Comparison of ENCODE assay signal across 12 cellular contexts in the genomic region with DNA sequence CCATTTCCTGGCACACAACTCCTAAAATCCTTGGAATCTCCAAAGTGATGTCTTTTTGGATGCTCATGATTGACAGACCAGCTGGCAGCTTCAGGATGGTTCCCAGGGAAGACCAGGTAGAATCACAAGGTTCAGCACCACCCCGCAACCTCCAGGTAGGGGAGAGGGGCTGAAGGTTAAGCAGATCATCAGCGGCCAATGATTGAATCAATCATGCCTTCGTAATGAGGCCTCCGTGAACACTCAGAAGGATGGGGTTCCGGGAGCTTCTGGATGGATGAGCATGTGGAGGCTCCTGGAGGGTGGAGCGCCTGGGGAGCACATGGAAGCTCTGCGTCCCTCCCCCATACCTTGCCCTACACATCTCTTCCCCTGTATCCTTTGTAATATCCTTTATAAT.
DNase-seq lines count a peak whose midpoint lies in the region; ATAC-seq and TF ChIP-seq lines count a peak whose summit lies in the region.
"Had no signal": no experiment of that assay in that cellular context is flagged by ENCODE, and none has a peak within 500 bp of the region (broad histone marks: within the 10 kb centered on the region; RNA-seq: fewer than 3 reads in every experiment).

No MANE protein-coding gene starts in this region.

- 96 to 97% (median 96%) methylated on average over 6 to 7 of the region's 7 CpGs for WGBS in stomach, 5 donors

- no peaks in the 10 kb centered on the region for H3K36me3 Mint-ChIP-seq in activated CD4-positive, alpha-beta memory T cell treated with anti-CD3 and anti-CD28 coated beads for 36 hours
- H3K36me3 Mint-ChIP-seq in activated CD4-positive, alpha-beta memory T cell treated with anti-CD3 and anti-CD28 coated beads, Interleukin-2, amount 10 ng/mL, durations not matched to agents 7 days and 5 days (ENCODE audit: low read depth) = no peaks in the 10 kb centered on the region
- no peaks in the 10 kb centered on the region for H3K36me3 Mint-ChIP-seq in nephron progenitor cell (ENCODE audit: low read depth)

- H3K9me3 ChIP-seq in Peyer's patch (no peaks in the 10 kb centered on the region), stomach (no peaks in the 10 kb centered on the region)
- H3K9me3 ChIP-seq: body of pancreas had no signal

- H3K36me3 ChIP-seq in Peyer's patch = no peaks in the 10 kb centered on the region
- peaks cover 0 to 10% (median 0%) of the 10 kb centered on the region in 4 donors for H3K36me3 ChIP-seq in stomach

- peak; percentile 6 for DNase-seq in activated CD4-positive, alpha-beta memory T cell treated with anti-CD3 and anti-CD28 coated beads for 36 hours
- no peak for DNase-seq in activated CD4-positive, alpha-beta memory T cell treated with anti-CD3 and anti-CD28 coated beads, Interleukin-2, amount 10 ng/mL, durations not matched to agents 7 days and 5 days
- DNase-seq in Peyer's patch = peak in 2 of 3 donors; percentile 15 to 29
- peak; percentile 44 for DNase-seq in islet precursor cell
- DNase-seq in stomach = peak; percentile 10
- DNase-seq in nephron progenitor cell = no peak
- DNase-seq in middle frontal gyrus (ENCODE audit: extremely low spot score, low spot score) = no peak
- DNase-seq: NCI-H1417, NCI-H510A treated with DMSO at 0.1 percent for 48 hours had no signal

- CTCF ChIA-PET in activated CD4-positive, alpha-beta memory T cell treated with anti-CD3 and anti-CD28 coated beads for 36 hours (lab: Charles Lee) = interaction anchor here (0.8 to 2.3 kb wide), 3 partner anchors 73 to 168 kb away, joined by 3 to 13 read pairs (median 4); no protein-coding TSS in a partner anchor
- CTCF ChIA-PET in activated CD4-positive, alpha-beta memory T cell treated with anti-CD3 and anti-CD28 coated beads, Interleukin-2, amount 10 ng/mL, durations not matched to agents 7 days and 5 days (lab: Charles Lee) = no interaction called here

- H3K4me1 ChIP-seq in Peyer's patch (peaks cover 13 to 87% (median 47%) of the 10 kb centered on the region in 4 donors), stomach (peaks cover 45 to 99% (median 66%) of the 10 kb centered on the region in 4 donors)

- no peak overlapping the region for H3K4me3 Mint-ChIP-seq in activated CD4-positive, alpha-beta memory T cell treated with anti-CD3 and anti-CD28 coated beads for 36 hours
- H3K4me3 Mint-ChIP-seq in activated CD4-positive, alpha-beta memory T cell treated with anti-CD3 and anti-CD28 coated beads, Interleukin-2, amount 10 ng/mL, durations not matched to agents 7 days and 5 days = no peak overlapping the region
- no peak overlapping the region for H3K4me3 Mint-ChIP-seq in nephron progenitor cell

- H3K9me3 Mint-ChIP-seq in activated CD4-positive, alpha-beta memory T cell treated with anti-CD3 and anti-CD28 coated beads for 36 hours = no peaks in the 10 kb centered on the region
- H3K9me3 Mint-ChIP-seq in activated CD4-positive, alpha-beta memory T cell treated with anti-CD3 and anti-CD28 coated beads, Interleukin-2, amount 10 ng/mL, durations not matched to agents 7 days and 5 days = no peaks in the 10 kb centered on the region
- no peaks in the 10 kb centered on the region for H3K9me3 Mint-ChIP-seq in nephron progenitor cell

- no peaks in the 10 kb centered on the region for H3K27me3 ChIP-seq in Peyer's patch
- no peaks in the 10 kb centered on the region for H3K27me3 ChIP-seq in stomach
- H3K27me3 ChIP-seq: body of pancreas had no signal

- POLR2A ChIA-PET in activated CD4-positive, alpha-beta memory T cell treated with anti-CD3 and anti-CD28 coated beads for 36 hours (lab: Charles Lee) = no interaction called here
- POLR2A ChIA-PET in activated CD4-positive, alpha-beta memory T cell treated with anti-CD3 and anti-CD28 coated beads, Interleukin-2, amount 10 ng/mL, durations not matched to agents 7 days and 5 days (lab: Charles Lee) = interaction anchor here (1.1 to 2.2 kb wide), 3 partner anchors 48 to 186 kb away, joined by 3 to 7 read pairs (median 3); a partner anchor contains a TSS

- TF ChIP-seq EP300 in stomach (IDR thresholded peaks at IDR 0.05) = no peak

- peaks cover 40% of the 10 kb centered on the region for H3K4me1 Mint-ChIP-seq in activated CD4-positive, alpha-beta memory T cell treated with anti-CD3 and anti-CD28 coated beads for 36 hours (ENCODE audit: low read depth)
- H3K4me1 Mint-ChIP-seq in activated CD4-positive, alpha-beta memory T cell treated with anti-CD3 and anti-CD28 coated beads, Interleukin-2, amount 10 ng/mL, durations not matched to agents 7 days and 5 days = peaks cover 53% of the 10 kb centered on the region
- peaks cover 63% of the 10 kb centered on the region for H3K4me1 Mint-ChIP-seq in nephron progenitor cell

- H3K4me3 ChIP-seq in Peyer's patch (no peak overlapping the region), stomach (no peak overlapping the region)
- H3K4me3 ChIP-seq: body of pancreas had no signal

- H3K27ac ChIP-seq in Peyer's patch = peak overlapping the region in 1 of 4 donors; percentile 80
- H3K27ac ChIP-seq in stomach = peak overlapping the region in 2 of 5 donors; percentile 95

- TF ChIP-seq CTCF in Peyer's patch (IDR thresholded peaks at IDR 0.05) (no peak), stomach (IDR thresholded peaks at IDR 0.05) (no peak), nephron progenitor cell (IDR thresholded peaks at IDR 0.05) (no peak)

- TF ChIP-seq POLR2A in Peyer's patch (IDR thresholded peaks at IDR 0.05) (no peak), stomach (IDR thresholded peaks at IDR 0.05) (no peak)

- no peak for ATAC-seq in HG02763 (IDR thresholded peaks at IDR 0.05; ENCODE audit: unreplicated experiment)
- ATAC-seq: body of pancreas, Right ventricle myocardium inferior had no signal

- H3K27ac Mint-ChIP-seq in activated CD4-positive, alpha-beta memory T cell treated with anti-CD3 and anti-CD28 coated beads for 36 hours = no peak overlapping the region
- H3K27ac Mint-ChIP-seq in activated CD4-positive, alpha-beta memory T cell treated with anti-CD3 and anti-CD28 coated beads, Interleukin-2, amount 10 ng/mL, durations not matched to agents 7 days and 5 days = no peak overlapping the region
- no peak overlapping the region for H3K27ac Mint-ChIP-seq in nephron progenitor cell

- H3K27me3 Mint-ChIP-seq in activated CD4-positive, alpha-beta memory T cell treated with anti-CD3 and anti-CD28 coated beads for 36 hours = no peaks in the 10 kb centered on the region
- H3K27me3 Mint-ChIP-seq in activated CD4-positive, alpha-beta memory T cell treated with anti-CD3 and anti-CD28 coated beads, Interleukin-2, amount 10 ng/mL, durations not matched to agents 7 days and 5 days = no peaks in the 10 kb centered on the region
- peaks cover 15% of the 10 kb centered on the region for H3K27me3 Mint-ChIP-seq in nephron progenitor cell (ENCODE audit: low read depth, poor library complexity)

- intact Hi-C loops in activated CD4-positive, alpha-beta memory T cell treated with anti-CD3 and anti-CD28 coated beads for 36 hours (cut with micrococcal nuclease) = loop anchor here (5.0 kb wide), 1 partner anchor 44 kb away; no protein-coding TSS in a partner anchor
- intact Hi-C loops in stomach (cut with DNase I; ENCODE audit: low total_unique reads) = no loop called here

Comparison
In these comparisons a context has a peak if more than half of its experiments do, and no peak if none do; other contexts are left out.
1. DNase-seq: peak in activated CD4-positive, alpha-beta memory T cell treated with anti-CD3 and anti-CD28 coated beads for 36 hours (single experiment), Peyer's patch (2 of 3), islet precursor cell (single experiment) and stomach (single experiment); none in activated CD4-positive, alpha-beta memory T cell treated with anti-CD3 and anti-CD28 coated beads, Interleukin-2, amount 10 ng/mL, durations not matched to agents 7 days and 5 days (single experiment), nephron progenitor cell (single experiment) and middle frontal gyrus (single experiment).